9 cellular contexts compared by ENCODE assay signal in the genomic region with DNA sequence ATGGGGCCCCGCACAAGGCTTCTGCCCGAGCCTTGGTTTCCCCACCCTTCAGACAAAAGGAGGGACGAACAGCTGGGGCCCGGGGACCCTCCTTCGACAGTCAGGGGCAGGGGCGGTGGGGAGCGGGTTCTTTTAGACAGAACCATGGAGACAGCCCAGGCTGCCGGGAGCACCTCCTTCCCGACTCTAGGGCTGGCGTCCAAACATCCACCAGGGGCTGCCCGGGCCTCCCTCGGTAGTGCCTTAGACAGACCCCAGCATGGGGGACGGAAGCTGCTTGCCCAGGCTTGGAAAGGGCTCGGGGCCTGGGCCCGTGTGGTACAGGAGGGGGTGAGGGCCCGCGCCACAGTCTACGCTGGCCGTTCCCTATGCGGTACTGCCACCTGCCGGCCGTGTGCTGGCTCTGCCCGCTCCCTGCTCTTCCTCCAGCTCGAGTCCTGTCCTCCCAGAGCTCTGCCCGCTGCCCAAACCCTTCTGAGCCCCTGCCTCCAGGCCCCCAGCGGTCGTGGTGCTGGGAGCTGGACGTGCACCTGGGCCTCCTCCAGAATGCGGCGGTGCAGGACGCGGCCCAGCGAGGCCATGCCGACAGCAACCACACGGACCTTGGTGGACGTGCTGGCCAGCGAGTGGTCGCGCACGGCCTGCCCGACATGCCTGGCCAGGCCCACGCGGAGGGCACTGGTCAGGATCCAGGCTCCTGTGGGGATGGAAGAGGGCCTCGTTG. TPM values are rescaled to one million over a fixed set of nuclear protein-coding genes. Genes with fewer than 3 reads are reported as not detected.
DNase-seq lines count a peak whose midpoint lies in the region; ATAC-seq and TF ChIP-seq lines count a peak whose summit lies in the region.
"Had no signal": no experiment of that assay in that cellular context is flagged by ENCODE, and none has a peak within 500 bp of the region (broad histone marks: within the 10 kb centered on the region; RNA-seq: fewer than 3 reads in every experiment).

No MANE protein-coding gene starts in this region.

- peak; percentile 65 to 82 for DNase-seq in Caco-2
- DNase-seq in HFFc6, result peak; percentile 22
- DNase-seq in NCI-H2196 (lab: John Stamatoyannopoulos, UW; ENCODE audit: unreplicated experiment), result peak; percentile 86
- DNase-seq in activated CD4-positive, CD25-positive, alpha-beta regulatory T cell (lab: John Stamatoyannopoulos, UW), result peak; percentile 44 to 61 (median 48)
- DNase-seq in cardiac fibroblast (ENCODE audit: low read depth in 2 of 2), result peak; percentile 67 to 74
- DNase-seq in kidney epithelial cell (ENCODE audit: low read depth), result peak; percentile 14
- DNase-seq in stimulated activated CD4-positive, alpha-beta T cell treated with anti-CD3 and anti-CD28 coated beads, Interleukin-1b, Interleukin-23, amount 100 ng/mL, for 1 hour (ENCODE audit: low read depth in 2 of 2), result peak; percentile 32 to 65

- H3K27ac Mint-ChIP-seq in Caco-2 (ENCODE audit: unreplicated experiment), result no peak overlapping the region
- H3K27ac Mint-ChIP-seq in HFFc6, result no peak overlapping the region
- H3K27ac Mint-ChIP-seq: IgD-negative memory B cell had no signal

- peak; percentile 91 to 96 for TF ChIP-seq CTCF in Caco-2 (IDR thresholded peaks at IDR 0.05; ENCODE audit: insufficient read depth in 1 of 2, low read depth in 1 of 2, low read length in 1 of 2, severe bottlenecking in 1 of 2, unreplicated experiment in 1 of 2)
- TF ChIP-seq CTCF in HFFc6 (IDR thresholded peaks at IDR 0.05), result peak; percentile 95
- peak; percentile 92 for TF ChIP-seq CTCF in cardiac fibroblast (IDR thresholded peaks at IDR 0.05; ENCODE audit: low read depth, low read length)
- peak; percentile 95 for TF ChIP-seq CTCF in kidney epithelial cell (IDR thresholded peaks at IDR 0.05; ENCODE audit: insufficient read depth, low read length, poor library complexity, severe bottlenecking)

- intact Hi-C loops in Caco-2 (cut with micrococcal nuclease; ENCODE audit: unreplicated experiment), result loop anchor here (1.0 kb wide), 1 partner anchor 115 kb away; no protein-coding TSS in a partner anchor

- H3K4me3 Mint-ChIP-seq in Caco-2 (ENCODE audit: unreplicated experiment), result no peak overlapping the region
- no peak overlapping the region for H3K4me3 Mint-ChIP-seq in HFFc6
- H3K4me3 Mint-ChIP-seq: IgD-negative memory B cell had no signal

- H3K9me3 Mint-ChIP-seq in Caco-2 (ENCODE audit: unreplicated experiment) (no peaks in the 10 kb centered on the region), HFFc6 (no peaks in the 10 kb centered on the region)
- H3K9me3 Mint-ChIP-seq: IgD-negative memory B cell had no signal

- CTCF ChIA-PET in Caco-2 (lab: Charles Lee), result interaction anchor here (0.6 to 3.4 kb wide), 22 partner anchors 11 to 509 kb away, joined by 3 to 128 read pairs (median 6); a partner anchor contains a TSS

- H3K27me3 Mint-ChIP-seq in Caco-2 (ENCODE audit: insufficient read depth, unreplicated experiment) (no peaks in the 10 kb centered on the region), HFFc6 (ENCODE audit: insufficient read depth) (peaks cover 9% of the 10 kb centered on the region; the same call in 1 of the 2 replicates)
- H3K27me3 Mint-ChIP-seq: IgD-negative memory B cell had no signal

- no TSS peak for BruUV-seq in Caco-2 (replicated peaks; lab: Mats Ljungman, UMichigan)

- H3K4me1 ChIP-seq in Caco-2, result peaks cover 4% of the 10 kb centered on the region

- H3K9me3 ChIP-seq in Caco-2, result no peaks in the 10 kb centered on the region

- ATAC-seq in GM18517 (IDR thresholded peaks at IDR 0.05; ENCODE audit: unreplicated experiment), result no peak

- H3K4me1 Mint-ChIP-seq in Caco-2 (ENCODE audit: low read depth, unreplicated experiment) (no peaks in the 10 kb centered on the region), HFFc6 (ENCODE audit: low read depth) (no peaks in the 10 kb centered on the region)

- H3K4me3 ChIP-seq in Caco-2 (ENCODE audit: low read depth, low read length) (no peak overlapping the region), cardiac fibroblast (replicated peaks in 1 of 2; ENCODE audit: low read depth in 2 of 2, low read length in 2 of 2) (no peak overlapping the region), kidney epithelial cell (ENCODE audit: low read depth, low read length) (no peak overlapping the region)

- POLR2A ChIA-PET in Caco-2 (lab: Charles Lee), result interaction anchor here (0.5 to 0.6 kb wide), 3 partner anchors 20 to 128 kb away, joined by 3 to 6 read pairs (median 3); a partner anchor contains a TSS

- H3K27me3 ChIP-seq in Caco-2 (replicated peaks; ENCODE audit: control insufficient read depth, insufficient read depth, low read length) (no peaks in the 10 kb centered on the region), kidney epithelial cell (ENCODE audit: control insufficient read depth, insufficient read depth, low read length) (peaks cover 17% of the 10 kb centered on the region)

- H3K36me3 ChIP-seq in Caco-2 (ENCODE audit: control insufficient read depth, insufficient read depth, low read length) (no peaks in the 10 kb centered on the region), kidney epithelial cell (ENCODE audit: control insufficient read depth, insufficient read depth, low read length) (no peaks in the 10 kb centered on the region)

- H3K36me3 Mint-ChIP-seq in Caco-2 (ENCODE audit: insufficient read depth, unreplicated experiment), result no peaks in the 10 kb centered on the region
- no peaks in the 10 kb centered on the region for H3K36me3 Mint-ChIP-seq in HFFc6 (ENCODE audit: low read depth)
- H3K36me3 Mint-ChIP-seq: IgD-negative memory B cell had no signal

RNA-seq across cellular contexts. Expression of a gene that starts 20.1 kb away (rescaled TPM):
- total RNA-seq in Caco-2 (2022) (46.2 and 60.9 TPM in 2 replicates), kidney epithelial cell (62.0 and 73.2 TPM in 2 replicates)
- 10 to 100 TPM; 47.4 to 74.7 (median 62.8) TPM for total RNA-seq in HFFc6 (2021; fragmentation: NEBNext Ultra II Directional; extraction: Animal tissue kit (Norgen Biotek cat#: 25700))

RNA-seq across cellular contexts. Expression of a gene that starts 23.6 kb away (rescaled TPM):
- total RNA-seq in Caco-2 (2022) (not detected in 2 replicates), kidney epithelial cell (not detected in 2 replicates)
- total RNA-seq in HFFc6 (2021; fragmentation: NEBNext Ultra II Directional; extraction: Animal tissue kit (Norgen Biotek cat#: 25700)), result not detected

RNA-seq across cellular contexts. Expression of a gene that starts 24.1 kb away (rescaled TPM):
- 0.72 and 1.0 TPM in 2 replicates for total RNA-seq in Caco-2 (2022)
- total RNA-seq in HFFc6 (2021; fragmentation: NEBNext Ultra II Directional; extraction: Animal tissue kit (Norgen Biotek cat#: 25700)), result not detected
- total RNA-seq in kidney epithelial cell, result 2.3 and 2.8 TPM in 2 replicates

RNA-seq across cellular contexts. Expression of a gene that starts 43.6 kb away (rescaled TPM):
- total RNA-seq in Caco-2 (2022), result 397 and 412 TPM in 2 replicates
- 100 to 1,000 TPM; 540 to 738 (median 627) TPM for total RNA-seq in HFFc6 (2021; fragmentation: NEBNext Ultra II Directional; extraction: Animal tissue kit (Norgen Biotek cat#: 25700))
- total RNA-seq in kidney epithelial cell, result 216 and 263 TPM in 2 replicates

Comparison
In these comparisons a context has a peak if more than half of its experiments do, and no peak if none do; other contexts are left out.
1. DNase-seq: peak in every context shown above with its lines; median percentile 86 in NCI-H2196; 74 in Caco-2; 70 in cardiac fibroblast; 48 in activated CD4-positive, CD25-positive, alpha-beta regulatory T cell; 48 in stimulated activated CD4-positive, alpha-beta T cell treated with anti-CD3 and anti-CD28 coated beads, Interleukin-1b, Interleukin-23, amount 100 ng/mL, for 1 hour; 22 in HFFc6; 14 in kidney epithelial cell.